In the genomic region with DNA sequence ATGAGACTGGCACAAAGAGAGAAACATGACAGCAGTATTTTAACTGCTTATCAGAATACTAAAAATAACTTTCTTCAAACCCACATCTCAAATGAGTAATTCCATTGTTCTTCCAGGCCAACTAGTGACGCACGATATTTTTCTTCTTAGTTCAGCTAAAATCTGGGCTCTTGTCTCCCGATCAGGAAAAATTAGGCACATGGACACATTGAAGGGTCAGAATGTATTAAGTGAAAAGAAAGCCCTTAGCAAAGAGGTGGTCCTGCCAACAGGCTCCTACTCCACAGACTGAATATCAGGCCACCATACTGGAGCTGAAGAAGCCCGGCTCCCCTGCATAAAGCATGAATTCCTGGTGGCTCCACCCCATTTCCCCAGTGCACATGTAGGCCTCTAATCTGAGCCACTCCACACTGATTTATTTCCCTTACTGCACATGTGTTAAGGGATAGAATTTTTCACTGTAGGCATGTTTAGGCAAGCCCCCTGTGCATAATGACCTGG, we compare ENCODE assay signal across 12 cellular contexts. TPM values are rescaled to one million over a fixed set of nuclear protein-coding genes. Genes with fewer than 3 reads are reported as not detected.
DNase-seq lines count a peak whose midpoint lies in the region; ATAC-seq and TF ChIP-seq lines count a peak whose summit lies in the region.
"Had no signal": no experiment of that assay in that cellular context is flagged by ENCODE, and none has a peak within 500 bp of the region (broad histone marks: within the 10 kb centered on the region; RNA-seq: fewer than 3 reads in every experiment).

No MANE protein-coding gene starts in this region.

- DNase-seq in cardiac muscle cell (ENCODE audit: low read depth in 1 of 2, low spot score in 1 of 2) (peak in 1 of 2 donors; percentile 91), left cardiac atrium (no peak), amniotic epithelial cell (ENCODE audit: low read depth) (peak; percentile 76), right cardiac atrium (no peak), upper lobe of left lung (no peak), gastrocnemius medialis (no peak), psoas muscle (no peak)
- no peak for DNase-seq in activated CD8-positive, alpha-beta memory T cell treated with anti-CD3 and anti-CD28 coated beads for 24 hours
- DNase-seq: activated B cell treated with CpG ODN at 0.5 μM for 24 hours; activated naive CD8-positive, alpha-beta T cell treated with anti-CD3 and anti-CD28 coated beads, Interleukin-2, amount 10 ng/mL, durations not matched to agents 7 days and 5 days; BE2C; occipital lobe had no signal

- TF ChIP-seq EP300 in upper lobe of left lung (IDR thresholded peaks at IDR 0.05), result no peak

- WGBS in right cardiac atrium, result 28% methylated on average over 4 of the region's 4 CpGs
- 76 to 81% methylated on average over 4 of the region's 4 CpGs for WGBS in upper lobe of left lung, 2 donors
- 69 to 74% (median 74%) methylated on average over 4 of the region's 4 CpGs for WGBS in psoas muscle, 3 donors

- no peaks in the 10 kb centered on the region for H3K36me3 ChIP-seq in cardiac muscle cell
- H3K36me3 ChIP-seq in upper lobe of left lung, result no peaks in the 10 kb centered on the region
- H3K36me3 ChIP-seq in gastrocnemius medialis, result no peaks in the 10 kb centered on the region
- peaks cover 0 to 2% of the 10 kb centered on the region in 2 donors for H3K36me3 ChIP-seq in psoas muscle (ENCODE audit: insufficient read depth in 1 of 2, low read depth in 1 of 2)

- in situ Hi-C loops in gastrocnemius medialis (cut with MboI; ENCODE audit: low sequenced_read_pairs in 4 of 4), result loop anchor here in 1 of 4 donors (10.0 kb wide), 2 partner anchors 114 to 406 kb away; a partner anchor contains a TSS

- H3K4me3 ChIP-seq in cardiac muscle cell (no peak overlapping the region), right cardiac atrium (ENCODE audit: low read length) (no peak overlapping the region), upper lobe of left lung (no peak overlapping the region), gastrocnemius medialis (no peak overlapping the region), psoas muscle (no peak overlapping the region)

- ATAC-seq in left cardiac atrium (no peak), right cardiac atrium (peak in 1 of 2 donors; percentile 34), upper lobe of left lung (ENCODE audit: low FRiP score in 2 of 2) (no peak), gastrocnemius medialis (no peak), psoas muscle (no peak)

- intact Hi-C loops in left cardiac atrium (cut with DNase I) (no loop called here), right cardiac atrium (cut with DNase I) (no loop called here), gastrocnemius medialis (cut with DNase I; ENCODE audit: low total_unique reads) (no loop called here), psoas muscle (cut with DNase I) (no loop called here)

- no peaks in the 10 kb centered on the region for H3K9me3 ChIP-seq in cardiac muscle cell (ENCODE audit: low read depth)
- H3K9me3 ChIP-seq in right cardiac atrium (ENCODE audit: control insufficient read depth, low read length), result no peaks in the 10 kb centered on the region
- no peaks in the 10 kb centered on the region for H3K9me3 ChIP-seq in upper lobe of left lung
- no peaks in the 10 kb centered on the region for H3K9me3 ChIP-seq in gastrocnemius medialis
- no peaks in the 10 kb centered on the region for H3K9me3 ChIP-seq in psoas muscle
- H3K9me3 ChIP-seq: BE2C had no signal

- TF ChIP-seq POLR2A in upper lobe of left lung (IDR thresholded peaks at IDR 0.05) (no peak), gastrocnemius medialis (IDR thresholded peaks at IDR 0.05) (no peak)

- H3K27me3 ChIP-seq in cardiac muscle cell, result no peaks in the 10 kb centered on the region
- H3K27me3 ChIP-seq in right cardiac atrium (ENCODE audit: control insufficient read depth, insufficient read depth), result no peaks in the 10 kb centered on the region
- no peaks in the 10 kb centered on the region for H3K27me3 ChIP-seq in upper lobe of left lung
- H3K27me3 ChIP-seq in gastrocnemius medialis, result no peaks in the 10 kb centered on the region
- no peaks in the 10 kb centered on the region for H3K27me3 ChIP-seq in psoas muscle (ENCODE audit: insufficient read depth in 3 of 3, low read length in 2 of 3)
- H3K27me3 ChIP-seq: BE2C had no signal

- H3K27ac ChIP-seq in cardiac muscle cell (peak overlapping the region; percentile 31), right cardiac atrium (ENCODE audit: low read length) (peak overlapping the region; percentile 86), upper lobe of left lung (peak overlapping the region in 3 of 4 donors; percentile 15 to 22 (median 17)), gastrocnemius medialis (peak overlapping the region in 1 of 4 donors; percentile 8), psoas muscle (no peak overlapping the region)

- H3K4me1 ChIP-seq in cardiac muscle cell (ENCODE audit: low read depth) (peaks cover 19% of the 10 kb centered on the region), right cardiac atrium (ENCODE audit: control insufficient read depth, insufficient read depth, low read length) (peaks cover 2% of the 10 kb centered on the region), upper lobe of left lung (peaks cover 3 to 22% (median 16%) of the 10 kb centered on the region in 4 donors), gastrocnemius medialis (peaks cover 9 to 11% of the 10 kb centered on the region in 2 donors), psoas muscle (peaks cover 8% of the 10 kb centered on the region)
- H3K4me1 ChIP-seq: BE2C had no signal

- no peak for TF ChIP-seq CTCF in cardiac muscle cell (IDR thresholded peaks at IDR 0.05; ENCODE audit: low read depth, low read length)
- no peak for TF ChIP-seq CTCF in upper lobe of left lung (IDR thresholded peaks at IDR 0.05)
- TF ChIP-seq CTCF in gastrocnemius medialis (IDR thresholded peaks at IDR 0.05 in 4 of 5, conservative IDR thresholded peaks at IDR 0.05 in 1 of 5), result no peak
- no peak for TF ChIP-seq CTCF in psoas muscle (IDR thresholded peaks at IDR 0.05)

RNA-seq across cellular contexts. Expression of a gene that starts 9.4 kb away (rescaled TPM):
- total RNA-seq in cardiac muscle cell (38.3 and 44.9 TPM in 2 replicates), left cardiac atrium (10 to 100 TPM; 33.5 to 36.5 TPM), right cardiac atrium (10 to 100 TPM; 26.4 to 37.0 (median 32.4) TPM), upper lobe of left lung (10 to 100 TPM; 30.9 to 63.9 (median 46.8) TPM), gastrocnemius medialis (10 to 100 TPM; 37.7 to 61.8 (median 47.4) TPM), psoas muscle (10 to 100 TPM; 33.3 to 49.9 (median 42.2) TPM)
- polyA plus RNA-seq in cardiac muscle cell (59.2 and 65.7 TPM in 2 replicates), right cardiac atrium (32.8 TPM), psoas muscle (100 to 1,000 TPM in 1 of 3 donors, 10 to 100 TPM in 2; 57.6 to 110 (median 76.5) TPM)

RNA-seq across cellular contexts. Expression of a gene that starts 11.8 kb away (rescaled TPM):
- total RNA-seq in cardiac muscle cell (0.21 and 0.25 TPM in 2 replicates), left cardiac atrium (1 to 10 TPM; 3.1 to 3.5 TPM), right cardiac atrium (1 to 10 TPM in 3 of 4 donors, under 1 TPM in 1; 0.91 to 3.0 (median 2.2) TPM), upper lobe of left lung (10 to 100 TPM; 19.7 to 51.3 (median 38.0) TPM), gastrocnemius medialis (1 to 10 TPM in 2 of 4 donors, under 1 TPM in 1, not detected in 1; 0.61 to 1.4 (median 1.3) TPM), psoas muscle (1 to 10 TPM in 2 of 4 donors, under 1 TPM in 2; 0.41 to 1.9 (median 0.96) TPM)
- polyA plus RNA-seq in cardiac muscle cell (0.20 and 0.78 TPM in 2 replicates), right cardiac atrium (0.70 TPM), psoas muscle (under 1 TPM; 0.11 to 0.30 (median 0.29) TPM)

Comparison
In these comparisons a context has a peak if more than half of its experiments do, and no peak if none do; other contexts are left out.
1. RNA of a gene that starts 11.8 kb away (total RNA-seq): 19.7 to 51.3 TPM in upper lobe of left lung; 3.1 to 3.5 TPM in left cardiac atrium, 0.91 to 3.0 TPM in right cardiac atrium, 0.61 to 1.4 TPM in gastrocnemius medialis, 0.41 to 1.9 TPM in psoas muscle and 0.21 to 0.25 TPM in cardiac muscle cell; every median in the first group is over 4 times any median in the second.